In genomic region chr4:163344147-163345050, GRCh38 we compare ENCODE assay signal across 10 cellular contexts. TPM values are rescaled to one million over a fixed set of nuclear protein-coding genes. Genes with fewer than 3 reads are reported as not detected.
DNase-seq lines count a peak whose midpoint lies in the region; ATAC-seq, FAIRE-seq and TF ChIP-seq lines count a peak whose summit lies in the region.
"Had no signal": no experiment of that assay in that cellular context is flagged by ENCODE, and none has a peak within 500 bp of the region (broad histone marks: within the 10 kb centered on the region; RNA-seq: fewer than 3 reads in every experiment).

No MANE protein-coding gene starts in this region.

- H2AFZ ChIP-seq in keratinocyte (ENCODE audit: control insufficient read depth, low read length), result no peak overlapping the region

- FAIRE-seq in keratinocyte (lab: Jason Lieb, UNC), result no peak

- WGBS in sigmoid colon, 2 donors, result 1 to 4% methylated on average over 50 of the region's 50 CpGs

- H4K20me1 ChIP-seq in keratinocyte (ENCODE audit: control insufficient read depth, extremely low read depth, insufficient read depth, low read length), result no peaks in the 10 kb centered on the region

- intact Hi-C loops in sigmoid colon (cut with DNase I), result no loop called here

- H3K4me3 ChIP-seq in HAP-1, result no peak overlapping the region
- H3K4me3 ChIP-seq in keratinocyte (ENCODE audit: control insufficient read depth in 2 of 3, extremely low read depth in 1 of 3, insufficient read depth in 2 of 3, low read depth in 1 of 3, low read length in 3 of 3), result no peak overlapping the region
- H3K4me3 ChIP-seq in sigmoid colon, result peak overlapping the region; percentile 3 to 41 (median 36)

- no peak for TF ChIP-seq CTCF in keratinocyte (optimal IDR thresholded peaks at IDR 0.05 in 1 of 3, IDR thresholded peaks at IDR 0.05 in 1 of 3, conservative IDR thresholded peaks at IDR 0.05 in 1 of 3; ENCODE audit: extremely low read depth in 1 of 3, insufficient read depth in 2 of 3, low read length in 3 of 3)
- TF ChIP-seq CTCF in sigmoid colon (IDR thresholded peaks at IDR 0.05), result no peak

- H3K4me2 ChIP-seq in keratinocyte (ENCODE audit: control insufficient read depth, extremely low read depth, insufficient read depth, low read depth, low read length), result peak overlapping the region; percentile 41

- DNase-seq in HAP-1 (ENCODE audit: low spot score in 2 of 2), result peak; percentile 11 to 24
- DNase-seq in T47D (ENCODE audit: low read depth in 1 of 2, low spot score in 1 of 2), result peak; percentile 15 to 32
- DNase-seq in keratinocyte (ENCODE audit: low read depth, low spot score), result no peak
- DNase-seq in sigmoid colon, result no peak
- DNase-seq in NOMO-1 treated with DMSO at 0.1 percent for 48 hours (lab: John Stamatoyannopoulos, UW; ENCODE audit: unreplicated experiment), result no peak
- no peak for DNase-seq in NCI-H1694 (lab: John Stamatoyannopoulos, UW)
- DNase-seq: activated naive CD4-positive, alpha-beta T cell; naive B cell had no signal

- ATAC-seq in GM19023 (IDR thresholded peaks at IDR 0.05; ENCODE audit: unreplicated experiment), result no peak
- no peak for ATAC-seq in HG02798 (IDR thresholded peaks at IDR 0.05; ENCODE audit: poor library complexity, unreplicated experiment)

- dilution Hi-C loops in keratinocyte (cut with MboI; ENCODE audit: extremely low pct_ligation_motif_present, low sequenced_read_pairs), result no loop called here

- no peaks in the 10 kb centered on the region for H3K9me1 ChIP-seq in keratinocyte (ENCODE audit: control insufficient read depth, extremely low read depth, insufficient read depth, low read length)

- in situ Hi-C loops in HAP-1 (cut with MboI; ENCODE audit: low sequenced_read_pairs), result loop anchor here (25.0 kb wide), 1 partner anchor 282 kb away; no protein-coding TSS in a partner anchor
- in situ Hi-C loops in T47D (cut with HindIII; ENCODE audit: low pct_unique_long_range_greater_than_20kb, low sequenced_read_pairs), result no loop called here

- H3K4me1 ChIP-seq in HAP-1 (peaks cover 4% of the 10 kb centered on the region; the same call in 1 of the 2 replicates), keratinocyte (ENCODE audit: control insufficient read depth, extremely low read depth, insufficient read depth, low read length) (peaks cover 2% of the 10 kb centered on the region), sigmoid colon (peaks cover 0 to 15% (median 13%) of the 10 kb centered on the region in 4 donors)

- no peak overlapping the region for H3K27ac ChIP-seq in keratinocyte (ENCODE audit: control insufficient read depth, insufficient read depth, low read length)
- H3K27ac ChIP-seq in sigmoid colon, result peak overlapping the region in 2 of 4 donors; percentile 10 to 11

- H3K79me2 ChIP-seq in keratinocyte (ENCODE audit: control insufficient read depth, insufficient read depth, low read length), result no peaks in the 10 kb centered on the region

- H3K9ac ChIP-seq in keratinocyte (ENCODE audit: control insufficient read depth, extremely low read depth, insufficient read depth, low read length), result no peak overlapping the region

- H3K36me3 ChIP-seq in HAP-1 (replicated peaks) (no peaks in the 10 kb centered on the region), keratinocyte (ENCODE audit: control insufficient read depth in 2 of 2, extremely low read depth in 1 of 2, insufficient read depth in 2 of 2, low read length in 2 of 2) (no peaks in the 10 kb centered on the region), sigmoid colon (no peaks in the 10 kb centered on the region)

- H3K9me3 ChIP-seq in HAP-1 (no peaks in the 10 kb centered on the region), keratinocyte (ENCODE audit: control insufficient read depth, low read depth, low read length) (no peaks in the 10 kb centered on the region), sigmoid colon (no peaks in the 10 kb centered on the region)

- no peak for TF ChIP-seq POLR2A in sigmoid colon (IDR thresholded peaks at IDR 0.05)

- peaks cover 4% of the 10 kb centered on the region; the same call in 1 of the 2 replicates for H3K27me3 ChIP-seq in HAP-1 (ENCODE audit: low read depth)
- H3K27me3 ChIP-seq in keratinocyte (ENCODE audit: control insufficient read depth, extremely low read depth, insufficient read depth, low read length), result peaks cover 31% of the 10 kb centered on the region
- H3K27me3 ChIP-seq in sigmoid colon, result peaks cover 17 to 56% (median 18%) of the 10 kb centered on the region in 3 donors

- TF ChIP-seq EP300 in sigmoid colon (IDR thresholded peaks at IDR 0.05), result no peak

RNA-seq across cellular contexts. Expression of gene NPY5R, which starts 0.7 kb away (rescaled TPM):
- polyA plus RNA-seq in keratinocyte (not detected in 3 replicates), sigmoid colon (under 1 TPM in 2 of 3 donors, not detected in 1; 0.13 to 0.46 TPM)
- not detected for polyA plus RNA-seq in keratinocyte (2011; ENCODE audit: low read depth)
- not detected in 2 replicates for polyA plus RNA-seq in keratinocyte (2011; cell fraction: cytosol; rRNA removed)
- not detected in 2 replicates for polyA plus RNA-seq in keratinocyte (2011; cell fraction: nucleus; rRNA removed)
- polyA plus RNA-seq in keratinocyte (2012; ENCODE audit: low replicate concordance), result not detected in 2 replicates
- polyA minus RNA-seq in keratinocyte, result not detected in 3 replicates
- not detected for polyA minus RNA-seq in keratinocyte (2011; cell fraction: cytosol; rRNA and poly(A)+ RNA removed)
- polyA minus RNA-seq in keratinocyte (2011; cell fraction: nucleus; rRNA and poly(A)+ RNA removed), result not detected in 2 replicates
- total RNA-seq in sigmoid colon, result under 1 TPM in 1 of 4 donors, not detected in 3; under 0.01 TPM

RNA-seq across cellular contexts. Expression of gene NPY1R, which starts 12.0 kb away (rescaled TPM):
- polyA plus RNA-seq in keratinocyte (0.01 to 0.48 TPM (median 0.13 TPM) in 3 replicates), sigmoid colon (1 to 10 TPM; 1.6 to 7.2 (median 5.1) TPM)
- not detected for polyA plus RNA-seq in keratinocyte (2011; ENCODE audit: low read depth)
- 0.03 and 0.16 TPM in 2 replicates for polyA plus RNA-seq in keratinocyte (2011; cell fraction: cytosol; rRNA removed)
- 0.28 and 0.33 TPM in 2 replicates for polyA plus RNA-seq in keratinocyte (2011; cell fraction: nucleus; rRNA removed)
- 0.03 and 0.10 TPM in 2 replicates for polyA plus RNA-seq in keratinocyte (2012; ENCODE audit: low replicate concordance)
- 0.32 TPM in 1 of 3 replicates, not detected in the others for polyA minus RNA-seq in keratinocyte
- polyA minus RNA-seq in keratinocyte (2011; cell fraction: cytosol; rRNA and poly(A)+ RNA removed), result not detected
- polyA minus RNA-seq in keratinocyte (2011; cell fraction: nucleus; rRNA and poly(A)+ RNA removed), result not detected in 2 replicates
- 1 to 10 TPM in 2 of 4 donors, under 1 TPM in 2; 0.49 to 2.9 (median 1.9) TPM for total RNA-seq in sigmoid colon

Comparison
In these comparisons a context has a peak if more than half of its experiments do, and no peak if none do; other contexts are left out.
1. DNase-seq: peak in HAP-1 (2 of 2) and T47D (2 of 2); none in keratinocyte (single experiment), sigmoid colon (single experiment), NOMO-1 treated with DMSO at 0.1 percent for 48 hours (single experiment) and NCI-H1694 (single experiment).
2. H3K4me3 ChIP-seq: peak in sigmoid colon (4 of 4); none in HAP-1 (single experiment) and keratinocyte (0 of 3).